18 cellular contexts compared by ENCODE assay signal in genomic region chr3:188217681-188218080, GRCh38.
DNase-seq lines count a peak whose midpoint lies in the region; ATAC-seq and TF ChIP-seq lines count a peak whose summit lies in the region.
"Had no signal": no experiment of that assay in that cellular context is flagged by ENCODE, and none has a peak within 500 bp of the region (broad histone marks: within the 10 kb centered on the region; RNA-seq: fewer than 3 reads in every experiment).

No MANE protein-coding gene starts in this region.

- DNase-seq in IMR-90 = no peak
- DNase-seq in osteoblast (ENCODE audit: insufficient read length, low spot score, missing footprints) = peak; percentile 69
- DNase-seq in type B pancreatic cell (ENCODE audit: extremely low spot score, unreplicated experiment) = no peak
- DNase-seq in SKM-1 (lab: John Stamatoyannopoulos, UW; ENCODE audit: unreplicated experiment) = no peak
- DNase-seq: activated CD4-positive, alpha-beta T cell treated with anti-CD3 and anti-CD28 coated beads for 1 hour; activated naive CD4-positive, alpha-beta T cell treated with Interleukin-2 at 50 U/mL for 16 hours; BE2C; brain microvascular endothelial cell; dorsolateral prefrontal cortex; NCI-H446; SJCRH30; spleen; stimulated activated naive CD4-positive, alpha-beta T cell had no signal

- no peak overlapping the region; the same call in 1 of the 2 replicates for H3K18ac ChIP-seq in IMR-90 (ENCODE audit: low read depth, low read length)

- H3K27me3 ChIP-seq in IMR-90 (ENCODE audit: control insufficient read depth, insufficient read depth, low read length) (no peaks in the 10 kb centered on the region), osteoblast (ENCODE audit: insufficient read depth, low read length) (no peaks in the 10 kb centered on the region)
- H3K27me3 ChIP-seq: BE2C, brain microvascular endothelial cell, dorsolateral prefrontal cortex, SJCRH30, spleen had no signal

- H3K9me3 Mint-ChIP-seq in brain (no peaks in the 10 kb centered on the region), type B pancreatic cell (peaks cover 3% of the 10 kb centered on the region)
- H3K9me3 Mint-ChIP-seq: T-helper 2 cell treated with Interferon-gamma antibody and Interleukin-4, amounts not matched to agents 5 μg/mL and 100 μg/mL, for 36 hours had no signal

- no peaks in the 10 kb centered on the region for H3K9me3 ChIP-seq in IMR-90 (ENCODE audit: control insufficient read depth, insufficient read depth, low read length)
- H3K9me3 ChIP-seq in osteoblast (ENCODE audit: low read depth, low read length) = no peaks in the 10 kb centered on the region
- H3K9me3 ChIP-seq: BE2C, SJCRH30, spleen had no signal

- H3K79me2 ChIP-seq in osteoblast (ENCODE audit: insufficient read depth, low read length) = peaks cover 90% of the 10 kb centered on the region

- H2BK20ac ChIP-seq in IMR-90 (ENCODE audit: low read depth, low read length) = no peak overlapping the region

- no TSS peak for BruUV-seq in IMR-90 (replicated peaks; lab: Mats Ljungman, UMichigan)

- WGBS in IMR-90 (ENCODE audit: extremely low coverage in 2 of 2, insufficient read length in 1 of 2), 2 experiments = no CpG with 5 or more reads among the region's 4 CpGs

- no peak overlapping the region for H2AK9ac ChIP-seq in IMR-90 (replicated peaks; ENCODE audit: low read depth, low read length, poor library complexity)

- no peak for TF ChIP-seq RAD21 in IMR-90 (IDR thresholded peaks at IDR 0.05; ENCODE audit: low read length)

- H3K27ac Mint-ChIP-seq in brain = peak overlapping the region in 3 of 5 experiments; percentile 27 to 56 (median 40)
- peak overlapping the region; percentile 29 for H3K27ac Mint-ChIP-seq in type B pancreatic cell

- no peak overlapping the region for H4K8ac ChIP-seq in IMR-90 (ENCODE audit: low read depth in 2 of 2, low read length in 2 of 2)

- intact Hi-C loops in IMR-90 (cut with micrococcal nuclease) = no loop called here

- no peak overlapping the region for H3K27ac ChIP-seq in IMR-90 (ENCODE audit: insufficient read depth, low read length)
- H3K27ac ChIP-seq in osteoblast (ENCODE audit: low read depth, low read length) = peak overlapping the region; percentile 13
- H3K27ac ChIP-seq: brain microvascular endothelial cell, parathyroid adenoma, SJCRH30 had no signal

- H3K4me1 ChIP-seq in IMR-90 (ENCODE audit: control insufficient read depth, insufficient read depth, low read length) = peaks cover 34% of the 10 kb centered on the region
- peaks cover 27% of the 10 kb centered on the region for H3K4me1 ChIP-seq in osteoblast (ENCODE audit: insufficient read depth, low read length)
- H3K4me1 ChIP-seq: SJCRH30 had no signal

- peaks cover 25 to 81% of the 10 kb centered on the region in 2 experiments for H3K79me1 ChIP-seq in IMR-90 (ENCODE audit: low read depth in 1 of 2, low read length in 2 of 2)

- TF ChIP-seq POLR2A in IMR-90 (IDR thresholded peaks at IDR 0.05; ENCODE audit: low read depth, low read length) = no peak

- ATAC-seq in IMR-90 (ENCODE audit: low read depth) (no peak), GM21786 (IDR thresholded peaks at IDR 0.05; ENCODE audit: unreplicated experiment) (no peak), GM21515 (IDR thresholded peaks at IDR 0.05; ENCODE audit: unreplicated experiment) (no peak)

- H3K9ac ChIP-seq in IMR-90 (ENCODE audit: low read depth, low read length) = no peak overlapping the region
- H3K9ac ChIP-seq: parathyroid adenoma had no signal

- H2BK120ac ChIP-seq in IMR-90 (ENCODE audit: low read depth, low read length) = no peak overlapping the region

- in situ Hi-C loops in IMR-90 (cut with MboI; ENCODE audit: low sequenced_read_pairs) = no loop called here

- no peak overlapping the region for H3K4me3 Mint-ChIP-seq in brain
- no peak overlapping the region for H3K4me3 Mint-ChIP-seq in type B pancreatic cell
- H3K4me3 Mint-ChIP-seq: T-helper 2 cell treated with Interferon-gamma antibody and Interleukin-4, amounts not matched to agents 5 μg/mL and 100 μg/mL, for 36 hours had no signal

- no peak overlapping the region for H3K4ac ChIP-seq in IMR-90 (ENCODE audit: low read depth, low read length)

- no peak overlapping the region for H3K56ac ChIP-seq in IMR-90 (ENCODE audit: extremely low read depth, insufficient read depth, low read length)

- H2AK5ac ChIP-seq in IMR-90 (ENCODE audit: low read depth, low read length) = no peak overlapping the region

- POLR2A ChIA-PET in IMR-90 (lab: Charles Lee; ENCODE audit: unreplicated experiment) = no interaction called here

- H3K36me3 ChIP-seq in IMR-90 (ENCODE audit: control insufficient read depth, insufficient read depth, low read length) (peaks cover 25% of the 10 kb centered on the region), osteoblast (ENCODE audit: insufficient read depth, low read length) (peaks cover 10% of the 10 kb centered on the region)
- H3K36me3 ChIP-seq: BE2C, brain microvascular endothelial cell, SJCRH30 had no signal

- H3K14ac ChIP-seq in IMR-90 (replicated peaks; ENCODE audit: low read depth, low read length) = no peak overlapping the region

- H3K4me1 Mint-ChIP-seq in brain (peaks cover 28% of the 10 kb centered on the region), type B pancreatic cell (ENCODE audit: unreplicated experiment) (peaks cover 43% of the 10 kb centered on the region)

- peak overlapping the region; percentile 51 for H3K23ac ChIP-seq in IMR-90 (ENCODE audit: low read depth, low read length)

- CTCF ChIA-PET in IMR-90 (lab: Yijun Ruan, JAX) = interaction anchor here (0.6 to 1.0 kb wide), 2 partner anchors 47 to 79 kb away, joined by 3 read pairs; no protein-coding TSS in a partner anchor

- H3K36me3 Mint-ChIP-seq in brain = peaks cover 5% of the 10 kb centered on the region
- H3K36me3 Mint-ChIP-seq in type B pancreatic cell = peaks cover 21% of the 10 kb centered on the region

- H2BK15ac ChIP-seq in IMR-90 (ENCODE audit: low read depth, low read length) = no peak overlapping the region

- H4K20me1 ChIP-seq in IMR-90 (ENCODE audit: insufficient read depth, low read length) = peaks cover 52% of the 10 kb centered on the region
- H4K20me1 ChIP-seq in osteoblast (ENCODE audit: insufficient read depth, low read length) = peaks cover 6% of the 10 kb centered on the region

- H3K9me1 ChIP-seq in IMR-90 (ENCODE audit: insufficient read depth, low read length) = peaks cover 35% of the 10 kb centered on the region

- H2AFZ ChIP-seq in IMR-90 (replicated peaks; ENCODE audit: low read length, poor library complexity) (no peak overlapping the region), osteoblast (ENCODE audit: low read length) (no peak overlapping the region)
- H2AFZ ChIP-seq: parathyroid adenoma had no signal

- no peak overlapping the region for H4K5ac ChIP-seq in IMR-90 (ENCODE audit: low read depth, low read length)

- H3K27me3 Mint-ChIP-seq in brain = peaks cover 10% of the 10 kb centered on the region
- no peaks in the 10 kb centered on the region for H3K27me3 Mint-ChIP-seq in type B pancreatic cell

- dilution Hi-C loops in IMR-90 (cut with HindIII; ENCODE audit: low sequenced_read_pairs, unreplicated experiment) = no loop called here

- no peak overlapping the region for H4K91ac ChIP-seq in IMR-90 (ENCODE audit: insufficient read depth, low read depth, low read length)

- no peak overlapping the region for H3K4me3 ChIP-seq in IMR-90 (ENCODE audit: insufficient read depth, low read depth, low read length)
- H3K4me3 ChIP-seq in osteoblast (ENCODE audit: insufficient read depth, low read length) = no peak overlapping the region
- H3K4me3 ChIP-seq: dorsolateral prefrontal cortex, SJCRH30 had no signal

- TF ChIP-seq CTCF in IMR-90 (conservative IDR thresholded peaks at IDR 0.05; ENCODE audit: low read depth, low read length) = no peak
- no peak for TF ChIP-seq CTCF in brain (conservative IDR thresholded peaks at IDR 0.05)
- no peak for TF ChIP-seq CTCF in osteoblast (IDR thresholded peaks at IDR 0.05; ENCODE audit: extremely low read depth, low read depth, low read length)
- no peak for TF ChIP-seq CTCF in type B pancreatic cell (conservative IDR thresholded peaks at IDR 0.05)

- H3K4me2 ChIP-seq in IMR-90 (ENCODE audit: low read depth, low read length) (no peak overlapping the region), osteoblast (ENCODE audit: insufficient read depth, low read length) (no peak overlapping the region)

- no peak overlapping the region for H2BK5ac ChIP-seq in IMR-90 (ENCODE audit: low read depth, low read length, poor library complexity, severe bottlenecking)

TF ChIP-seq in IMR-90, 13 proteins besides CTCF, POLR2A, EP300 and RAD21:
- TF ChIP-seq MAZ (IDR thresholded peaks at IDR 0.05; ENCODE audit: borderline replicate concordance, low read depth, low read length) (no peak), RCOR1 (IDR thresholded peaks at IDR 0.05; ENCODE audit: insufficient replicate concordance, low read length) (no peak), FOS (IDR thresholded peaks at IDR 0.05; ENCODE audit: low read depth, low read length) (no peak), ELK1 (IDR thresholded peaks at IDR 0.05; ENCODE audit: borderline replicate concordance, low read depth, low read length) (no peak), MAFK (IDR thresholded peaks at IDR 0.05; ENCODE audit: low read depth, low read length) (no peak)
TF ChIP-seq in IMR-90: peak in this region for 0.
